ENCODE assay signal across 10 cellular contexts in genomic region chr1:190762325-190762724, GRCh38.
"Had no signal": no experiment of that assay in that cellular context is flagged by ENCODE, and none has a peak within 500 bp of the region (broad histone marks: within the 10 kb centered on the region; RNA-seq: fewer than 3 reads in every experiment).

No MANE protein-coding gene starts in this region.

- H2AFZ ChIP-seq: GM23338 had no signal

- H3K4me3 ChIP-seq: GM23338 had no signal

- FAIRE-seq: H1, H54, HTR-8/SVneo had no signal

- H3K27ac ChIP-seq: KMS-11 had no signal

- H3K9ac ChIP-seq: KMS-11 had no signal

- DNase-seq: H9, HCEC 1CT, HFFc6, Karpas-422, KBM-7 had no signal

- ATAC-seq: GM23338 had no signal

- H3K4me2 ChIP-seq: GM23338, KMS-11 had no signal
